19 cellular contexts compared by ENCODE assay signal in the genomic region with DNA sequence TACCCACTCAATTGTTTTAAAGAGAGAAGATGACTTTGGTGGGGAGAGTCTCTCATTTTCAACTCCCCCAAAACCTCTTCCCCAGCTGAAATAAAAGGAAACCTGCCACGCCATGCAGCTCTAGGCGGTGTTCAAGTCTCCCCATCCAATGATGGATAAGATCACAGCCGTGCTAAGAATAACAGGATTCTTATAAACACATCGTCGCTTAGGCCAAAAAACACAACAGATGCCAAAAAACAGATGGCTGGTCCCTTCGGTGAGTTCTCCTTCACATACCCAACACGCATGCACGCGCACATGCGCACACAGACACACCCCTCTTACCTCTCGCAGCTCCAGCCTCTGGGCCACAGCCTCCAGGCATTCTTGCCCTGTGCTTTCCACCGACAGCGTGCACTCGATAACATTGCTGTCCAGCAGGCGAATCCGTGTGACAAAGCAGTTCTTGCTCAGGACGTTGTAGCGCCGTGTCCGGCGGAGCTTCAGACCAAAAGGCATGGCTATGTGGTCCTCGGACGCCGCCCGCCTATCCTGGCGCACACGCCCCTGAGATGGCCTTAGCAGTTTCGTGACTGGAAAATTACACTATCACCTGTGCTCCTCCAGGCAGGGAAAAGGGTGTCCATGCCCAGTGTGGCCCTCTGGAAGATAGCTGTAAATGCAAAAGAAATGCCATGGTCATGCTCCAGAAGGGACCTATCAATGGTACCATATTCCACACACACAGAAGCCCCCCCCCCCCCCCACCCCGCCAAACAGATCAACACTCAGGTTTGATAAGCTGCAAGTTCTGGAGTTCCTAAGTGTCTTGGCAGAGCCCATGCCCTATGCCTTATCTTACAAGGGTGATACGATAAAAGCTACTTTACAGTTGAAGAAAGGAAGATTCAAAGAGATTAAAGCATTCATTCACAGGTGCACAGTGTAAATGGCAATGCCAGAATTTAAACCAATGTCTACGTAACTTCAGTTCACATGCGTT.
DNase-seq lines count a peak whose midpoint lies in the region; ATAC-seq and TF ChIP-seq lines count a peak whose summit lies in the region.
"Had no signal": no experiment of that assay in that cellular context is flagged by ENCODE, and none has a peak within 500 bp of the region (broad histone marks: within the 10 kb centered on the region; RNA-seq: fewer than 3 reads in every experiment).

No MANE protein-coding gene starts in this region.

- H3K9me3 ChIP-seq in neural progenitor cell (ENCODE audit: low read depth) (no peaks in the 10 kb centered on the region), ovary (no peaks in the 10 kb centered on the region)

- no peak for TF ChIP-seq POLR2A in ovary (IDR thresholded peaks at IDR 0.05)

- H3K4me3 Mint-ChIP-seq in Calu3 (ENCODE audit: low read depth, unreplicated experiment): no peak overlapping the region
- H3K4me3 Mint-ChIP-seq in chondrocyte (ENCODE audit: unreplicated experiment): no peak overlapping the region
- no peak overlapping the region for H3K4me3 Mint-ChIP-seq in neural progenitor cell
- H3K4me3 Mint-ChIP-seq: activated naive CD8-positive, alpha-beta T cell treated with anti-CD3 and anti-CD28 coated beads for 36 hours; natural killer cell; T-cell had no signal

- TF ChIP-seq CTCF in Calu3 (IDR thresholded peaks at IDR 0.05; ENCODE audit: unreplicated experiment) (no peak), chondrocyte (IDR thresholded peaks at IDR 0.05) (no peak), neural progenitor cell (IDR thresholded peaks at IDR 0.05) (no peak), ovary (IDR thresholded peaks at IDR 0.05) (no peak)

- 82 to 88% (median 86%) methylated on average over 32 of the region's 32 CpGs for WGBS in ovary, 3 donors

- ATAC-seq in HG03196 (IDR thresholded peaks at IDR 0.05; ENCODE audit: unreplicated experiment): no peak
- ATAC-seq: natural killer cell, T-cell had no signal

- no peaks in the 10 kb centered on the region for H3K27me3 ChIP-seq in neural progenitor cell
- no peaks in the 10 kb centered on the region for H3K27me3 ChIP-seq in ovary

- no TSS peak for BruUV-seq in Calu3 (replicated peaks; lab: Mats Ljungman, UMichigan)

- H3K36me3 ChIP-seq in neural progenitor cell (no peaks in the 10 kb centered on the region), ovary (no peaks in the 10 kb centered on the region)
- H3K36me3 ChIP-seq: cardiac muscle cell had no signal

- peaks cover 14% of the 10 kb centered on the region for H4K20me1 ChIP-seq in neural progenitor cell (ENCODE audit: low read depth)

- no peaks in the 10 kb centered on the region for H3F3A ChIP-seq in neural progenitor cell (ENCODE audit: low read depth)

- H3K4me3 ChIP-seq in neural progenitor cell (no peak overlapping the region), ovary (no peak overlapping the region)
- H3K4me3 ChIP-seq: cardiac muscle cell had no signal

- H3K4me1 ChIP-seq in neural progenitor cell: peaks cover 17% of the 10 kb centered on the region
- H3K4me1 ChIP-seq in ovary (ENCODE audit: insufficient read depth): peaks cover 1% of the 10 kb centered on the region

- no peak for TF ChIP-seq EP300 in ovary (IDR thresholded peaks at IDR 0.05)

- H3K27ac Mint-ChIP-seq in Calu3 (ENCODE audit: unreplicated experiment): peak overlapping the region; percentile 32
- peak overlapping the region; percentile 32 for H3K27ac Mint-ChIP-seq in chondrocyte (ENCODE audit: unreplicated experiment)
- H3K27ac Mint-ChIP-seq in neural progenitor cell: peak overlapping the region; percentile 83
- H3K27ac Mint-ChIP-seq: activated naive CD8-positive, alpha-beta T cell treated with anti-CD3 and anti-CD28 coated beads for 36 hours; natural killer cell; T-cell had no signal

- peaks cover 65% of the 10 kb centered on the region for H3K4me1 Mint-ChIP-seq in Calu3 (ENCODE audit: low read depth, unreplicated experiment)
- H3K4me1 Mint-ChIP-seq in chondrocyte (ENCODE audit: low read depth): peaks cover 65% of the 10 kb centered on the region
- H3K4me1 Mint-ChIP-seq in neural progenitor cell: peaks cover 19% of the 10 kb centered on the region
- H3K4me1 Mint-ChIP-seq: activated naive CD8-positive, alpha-beta T cell treated with anti-CD3 and anti-CD28 coated beads for 36 hours; natural killer cell; T-cell had no signal

- no peak overlapping the region for H2AFZ ChIP-seq in neural progenitor cell (replicated peaks)

- H3K27me3 Mint-ChIP-seq in Calu3 (ENCODE audit: unreplicated experiment) (no peaks in the 10 kb centered on the region), chondrocyte (ENCODE audit: low read depth) (no peaks in the 10 kb centered on the region), neural progenitor cell (ENCODE audit: insufficient read depth, low read depth) (no peaks in the 10 kb centered on the region)
- H3K27me3 Mint-ChIP-seq: activated naive CD8-positive, alpha-beta T cell treated with anti-CD3 and anti-CD28 coated beads for 36 hours had no signal

- DNase-seq in Calu3 (no peak), NCI-H2171 (lab: John Stamatoyannopoulos, UW) (peak; percentile 91), chondrocyte (ENCODE audit: low spot score) (peak; percentile 88), neural progenitor cell (ENCODE audit: low spot score) (no peak), ovary (no peak), NCI-H1048 (lab: John Stamatoyannopoulos, UW) (no peak), glomerular visceral epithelial cell (ENCODE audit: extremely low spot score) (no peak)
- DNase-seq: ACHN; activated naive CD8-positive, alpha-beta T cell treated with anti-CD3 and anti-CD28 coated beads for 36 hours; activated T-cell treated with anti-CD3 and anti-CD28 coated beads, Interleukin-2, amount 50 U/mL, for 1 hour; DMS79; natural killer cell; NCI-H1436 treated with DMSO at 0.1 percent for 48 hours; NCI-H345; SHP77; T-cell had no signal

- no peak overlapping the region for H3K9ac ChIP-seq in neural progenitor cell

- H3K9me3 Mint-ChIP-seq in Calu3 (ENCODE audit: low read depth, unreplicated experiment): no peaks in the 10 kb centered on the region
- no peaks in the 10 kb centered on the region for H3K9me3 Mint-ChIP-seq in chondrocyte (ENCODE audit: low read depth)
- H3K9me3 Mint-ChIP-seq in neural progenitor cell: no peaks in the 10 kb centered on the region
- H3K9me3 Mint-ChIP-seq: activated naive CD8-positive, alpha-beta T cell treated with anti-CD3 and anti-CD28 coated beads for 36 hours; natural killer cell; T-cell had no signal

- H3K27ac ChIP-seq in neural progenitor cell: no peak overlapping the region
- no peak overlapping the region for H3K27ac ChIP-seq in ovary
- H3K27ac ChIP-seq: C4-2B, cardiac muscle cell had no signal

- CTCF ChIA-PET in Calu3 (lab: Charles Lee): no interaction called here

- peaks cover 12% of the 10 kb centered on the region for H3K36me3 Mint-ChIP-seq in Calu3 (ENCODE audit: insufficient read depth, unreplicated experiment)
- peaks cover 7% of the 10 kb centered on the region for H3K36me3 Mint-ChIP-seq in chondrocyte (ENCODE audit: low read depth)
- no peaks in the 10 kb centered on the region for H3K36me3 Mint-ChIP-seq in neural progenitor cell
- H3K36me3 Mint-ChIP-seq: activated naive CD8-positive, alpha-beta T cell treated with anti-CD3 and anti-CD28 coated beads for 36 hours; natural killer cell; T-cell had no signal

- intact Hi-C loops in Calu3 (cut with micrococcal nuclease; ENCODE audit: unreplicated experiment) (no loop called here), ovary (cut with DNase I) (no loop called here)

- H3K4me2 ChIP-seq in neural progenitor cell: peak overlapping the region; percentile 47

- H3K79me2 ChIP-seq in neural progenitor cell (ENCODE audit: low read depth): peaks cover 51% of the 10 kb centered on the region

Comparison
In these comparisons a context has a peak if more than half of its experiments do, and no peak if none do; other contexts are left out.
1. DNase-seq: peak in NCI-H2171 (single experiment) and chondrocyte (single experiment); none in Calu3 (single experiment), neural progenitor cell (single experiment), ovary (0 of 5), NCI-H1048 (single experiment) and glomerular visceral epithelial cell (single experiment).
2. H3K27ac Mint-ChIP-seq: peak in every context shown above with its lines; median percentile 83 in neural progenitor cell; 32 in Calu3; 32 in chondrocyte.